22 cellular contexts compared by ENCODE assay signal in genomic region chr6:31090275-31090972, GRCh38. TPM values are rescaled to one million over a fixed set of nuclear protein-coding genes. Genes with fewer than 3 reads are reported as not detected.
A peak's percentile ranks its signal among the peaks of the same experiment; 100 is the strongest.
DNase-seq lines count a peak whose midpoint lies in the region; ATAC-seq and TF ChIP-seq lines count a peak whose summit lies in the region.
"Had no signal": no experiment of that assay in that cellular context is flagged by ENCODE, and none has a peak within 500 bp of the region (broad histone marks: within the 10 kb centered on the region; RNA-seq: fewer than 3 reads in every experiment).

No MANE protein-coding gene starts in this region.

- peaks cover 32% of the 10 kb centered on the region for H3K4me1 Mint-ChIP-seq in stimulated activated naive CD8-positive, alpha-beta T cell treated with anti-CD3 and anti-CD28 coated beads, Interleukin-15, Interleukin-2, amounts not matched to agents 100 ng/mL and 50 ng/mL, for 24 hours (ENCODE audit: low read depth)
- peaks cover 20% of the 10 kb centered on the region for H3K4me1 Mint-ChIP-seq in WTC11
- H3K4me1 Mint-ChIP-seq in stimulated activated naive B cell treated with anti-CD40 and anti-IgM and Interleukin-4, amounts not matched to agents 10 μg/mL and 1 μg/mL and 100 μg/mL, for 72 hours: peaks cover 13 to 23% of the 10 kb centered on the region in 2 donors
- H3K4me1 Mint-ChIP-seq in T-cell: peaks cover 26 to 40% (median 28%) of the 10 kb centered on the region in 3 donors

- no peaks in the 10 kb centered on the region for H3K36me3 Mint-ChIP-seq in stimulated activated naive CD8-positive, alpha-beta T cell treated with anti-CD3 and anti-CD28 coated beads, Interleukin-15, Interleukin-2, amounts not matched to agents 100 ng/mL and 50 ng/mL, for 24 hours (ENCODE audit: low read depth)
- H3K36me3 Mint-ChIP-seq in WTC11 (no peaks in the 10 kb centered on the region), T-cell (no peaks in the 10 kb centered on the region)
- no peaks in the 10 kb centered on the region for H3K36me3 Mint-ChIP-seq in stimulated activated naive B cell treated with anti-CD40 and anti-IgM and Interleukin-4, amounts not matched to agents 10 μg/mL and 1 μg/mL and 100 μg/mL, for 72 hours
- H3K36me3 Mint-ChIP-seq: CD8-positive, alpha-beta memory T cell had no signal

- H3K4me3 Mint-ChIP-seq in stimulated activated naive CD8-positive, alpha-beta T cell treated with anti-CD3 and anti-CD28 coated beads, Interleukin-15, Interleukin-2, amounts not matched to agents 100 ng/mL and 50 ng/mL, for 24 hours: no peak overlapping the region
- H3K4me3 Mint-ChIP-seq in WTC11 (no peak overlapping the region), T-cell (no peak overlapping the region)
- no peak overlapping the region for H3K4me3 Mint-ChIP-seq in stimulated activated naive B cell treated with anti-CD40 and anti-IgM and Interleukin-4, amounts not matched to agents 10 μg/mL and 1 μg/mL and 100 μg/mL, for 72 hours
- H3K4me3 Mint-ChIP-seq: CD14-positive monocyte; CD4-positive, alpha-beta T cell; CD8-positive, alpha-beta memory T cell; HFFc6 had no signal

- POLR2A ChIA-PET in WTC11 (lab: Charles Lee): interaction anchor here (0.6 kb wide), 1 partner anchor 102 kb away, joined by 7 read pairs; no protein-coding TSS in a partner anchor
- POLR2A ChIA-PET in T-cell (lab: Charles Lee): no interaction called here

- no peak for ATAC-seq in stimulated activated naive CD8-positive, alpha-beta T cell treated with anti-CD3 and anti-CD28 coated beads, Interleukin-15, Interleukin-2, amounts not matched to agents 100 U/mL and 50 U/mL, for 24 hours
- ATAC-seq in WTC11: no peak
- no peak for ATAC-seq in stimulated activated naive B cell treated with anti-CD40 and anti-IgM and Interleukin-4, amounts not matched to agents 10 μg/mL and 1 μg/mL and 100 μg/mL, for 72 hours (replicated peaks)
- ATAC-seq in T-cell (replicated peaks in 1 of 4): no peak
- ATAC-seq: A549 had no signal

- H3K27me3 Mint-ChIP-seq in stimulated activated naive CD8-positive, alpha-beta T cell treated with anti-CD3 and anti-CD28 coated beads, Interleukin-15, Interleukin-2, amounts not matched to agents 100 ng/mL and 50 ng/mL, for 24 hours: no peaks in the 10 kb centered on the region
- H3K27me3 Mint-ChIP-seq in WTC11 (ENCODE audit: low read depth) (no peaks in the 10 kb centered on the region), T-cell (no peaks in the 10 kb centered on the region)
- H3K27me3 Mint-ChIP-seq in stimulated activated naive B cell treated with anti-CD40 and anti-IgM and Interleukin-4, amounts not matched to agents 10 μg/mL and 1 μg/mL and 100 μg/mL, for 72 hours: peaks cover 9 to 15% of the 10 kb centered on the region in 2 donors
- H3K27me3 Mint-ChIP-seq: CD4-positive, alpha-beta T cell had no signal

- H3K9me3 Mint-ChIP-seq in stimulated activated naive CD8-positive, alpha-beta T cell treated with anti-CD3 and anti-CD28 coated beads, Interleukin-15, Interleukin-2, amounts not matched to agents 100 ng/mL and 50 ng/mL, for 24 hours: no peaks in the 10 kb centered on the region
- H3K9me3 Mint-ChIP-seq in WTC11 (no peaks in the 10 kb centered on the region), T-cell (no peaks in the 10 kb centered on the region)
- no peaks in the 10 kb centered on the region for H3K9me3 Mint-ChIP-seq in stimulated activated naive B cell treated with anti-CD40 and anti-IgM and Interleukin-4, amounts not matched to agents 10 μg/mL and 1 μg/mL and 100 μg/mL, for 72 hours
- H3K9me3 Mint-ChIP-seq: CD4-positive, alpha-beta T cell; CD8-positive, alpha-beta memory T cell; HFFc6 had no signal

- peak overlapping the region; percentile 40 for H3K27ac Mint-ChIP-seq in stimulated activated naive CD8-positive, alpha-beta T cell treated with anti-CD3 and anti-CD28 coated beads, Interleukin-15, Interleukin-2, amounts not matched to agents 100 ng/mL and 50 ng/mL, for 24 hours
- H3K27ac Mint-ChIP-seq in WTC11 (no peak overlapping the region), T-cell (peak overlapping the region in 1 of 2 donors; percentile 40)
- peak overlapping the region; percentile 88 for H3K27ac Mint-ChIP-seq in stimulated activated naive B cell treated with anti-CD40 and anti-IgM and Interleukin-4, amounts not matched to agents 10 μg/mL and 1 μg/mL and 100 μg/mL, for 72 hours
- H3K27ac Mint-ChIP-seq: CD14-positive monocyte; CD4-positive, alpha-beta T cell; HFFc6 had no signal

- TF ChIP-seq CTCF in WTC11 (IDR thresholded peaks at IDR 0.05): no peak

- no peak for DNase-seq in stimulated activated naive CD8-positive, alpha-beta T cell treated with anti-CD3 and anti-CD28 coated beads, Interleukin-15, Interleukin-2, amounts not matched to agents 100 U/mL and 50 U/mL, for 24 hours
- DNase-seq in WTC11 (ENCODE audit: low spot score) (no peak), T-cell (no peak), NCI-H82 (lab: John Stamatoyannopoulos, UW) (no peak)
- no peak for DNase-seq in stimulated activated naive B cell treated with anti-CD40 and anti-IgM and Interleukin-4, amounts not matched to agents 10 μg/mL and 1 μg/mL and 100 μg/mL, for 72 hours
- DNase-seq: 8988T; ACHN; AML-193; BE2C; CD4-positive, alpha-beta T cell; CD8-positive, alpha-beta memory T cell; DMS 273 treated with DMSO at 0.1 percent for 48 hours; DMS79; EL; GDM1; H7; HCEC 1CT; HFFc6 had no signal

- CTCF ChIA-PET in WTC11 (lab: Charles Lee) (interaction anchor here (0.9 to 2.6 kb wide), 4 partner anchors 10 to 102 kb away, joined by 3 to 12 read pairs (median 5); partner anchors contain the start of gene PSORS1C1), T-cell (lab: Charles Lee) (interaction anchor here in 1 of 2 donors (0.5 kb wide), 1 partner anchor 148 kb away, joined by 10 read pairs; no protein-coding TSS in a partner anchor)

TF ChIP-seq in WTC11, 78 proteins besides CTCF, POLR2A, EP300 and RAD21:
- TF ChIP-seq JAZF1 (CRISPR knock-in tag; IDR thresholded peaks at IDR 0.05) (no peak), GTF2I (CRISPR knock-in tag; conservative IDR thresholded peaks at IDR 0.05) (peak; percentile 27; the same call in 1 of the 2 replicates)
TF ChIP-seq in WTC11: peak in this region for 1.

RNA-seq across cellular contexts. Expression of gene C6orf15, which starts 22.0 kb away (rescaled TPM):
- not detected in 3 replicates for total RNA-seq in WTC11 (2021)
- total RNA-seq in T-cell: not detected
- total RNA-seq: CD4-positive, alpha-beta T cell; CD8-positive, alpha-beta memory T cell; H1; H7; HFFc6 had no signal

RNA-seq across cellular contexts. Expression of gene PSORS1C1, which starts 24.2 kb away (rescaled TPM):
- total RNA-seq in WTC11 (2021) (0.11 to 0.66 TPM (median 0.34 TPM) in 3 replicates), T-cell (not detected)
- total RNA-seq: CD4-positive, alpha-beta T cell; CD8-positive, alpha-beta memory T cell had no signal

RNA-seq across cellular contexts. Expression of gene CDSN, which starts 29.8 kb away (rescaled TPM):
- total RNA-seq in WTC11 (2021) (not detected in 3 replicates), T-cell (not detected)
- total RNA-seq: CD4-positive, alpha-beta T cell; CD8-positive, alpha-beta memory T cell; H1; H7; HFFc6 had no signal

RNA-seq across cellular contexts. Expression of gene PSORS1C2, which starts 48.4 kb away (rescaled TPM):
- 0.55 to 0.85 TPM (median 0.78 TPM) in 3 replicates for total RNA-seq in WTC11 (2021)
- not detected for total RNA-seq in T-cell
- total RNA-seq: CD4-positive, alpha-beta T cell; CD8-positive, alpha-beta memory T cell; H1; HFFc6 had no signal
